12 cellular contexts compared by ENCODE assay signal in genomic region chr7:93736970-93737369, GRCh38.
"Had no signal": no experiment of that assay in that cellular context is flagged by ENCODE, and none has a peak within 500 bp of the region (broad histone marks: within the 10 kb centered on the region; RNA-seq: fewer than 3 reads in every experiment).

No MANE protein-coding gene starts in this region.

- H3K27ac ChIP-seq: thyroid gland had no signal

- H3K4me1 ChIP-seq: thyroid gland had no signal

- H3K9me3 ChIP-seq: thyroid gland had no signal

- DNase-seq: activated CD4-positive, alpha-beta T cell treated with anti-CD3 and anti-CD28 coated beads, Interleukin-2, amount 50 U/mL, for 4 hours; activated T-cell treated with anti-CD3 and anti-CD28 coated beads, Interleukin-2, amount 50 U/mL, for 1 hour; dermis blood vessel endothelial cell; glutamatergic neuron; immature natural killer cell; mammary epithelial cell; naive thymus-derived CD4-positive, alpha-beta T cell; right cardiac atrium; thyroid gland had no signal

- H3K36me3 ChIP-seq: thyroid gland had no signal

- H3K27me3 ChIP-seq: thyroid gland had no signal

- ATAC-seq: activated CD4-positive, CD25-positive, alpha-beta regulatory T cell treated with anti-CD3 and anti-CD28 coated beads, Interleukin-2, amount 50 U/mL, for 24 hours; naive thymus-derived CD4-positive, alpha-beta T cell; right cardiac atrium; stimulated activated effector memory CD8-positive, alpha-beta T cell treated with anti-CD3 and anti-CD28 coated beads, Interleukin-12 subunit alpha, Interleukin-12 subunit beta, amount 100 ng/mL, for 72 hours had no signal

- H3K4me2 ChIP-seq: smooth muscle cell had no signal

- H3K4me3 ChIP-seq: smooth muscle cell, thyroid gland had no signal
